Comparison of ENCODE assay signal across 20 cellular contexts in the genomic region with DNA sequence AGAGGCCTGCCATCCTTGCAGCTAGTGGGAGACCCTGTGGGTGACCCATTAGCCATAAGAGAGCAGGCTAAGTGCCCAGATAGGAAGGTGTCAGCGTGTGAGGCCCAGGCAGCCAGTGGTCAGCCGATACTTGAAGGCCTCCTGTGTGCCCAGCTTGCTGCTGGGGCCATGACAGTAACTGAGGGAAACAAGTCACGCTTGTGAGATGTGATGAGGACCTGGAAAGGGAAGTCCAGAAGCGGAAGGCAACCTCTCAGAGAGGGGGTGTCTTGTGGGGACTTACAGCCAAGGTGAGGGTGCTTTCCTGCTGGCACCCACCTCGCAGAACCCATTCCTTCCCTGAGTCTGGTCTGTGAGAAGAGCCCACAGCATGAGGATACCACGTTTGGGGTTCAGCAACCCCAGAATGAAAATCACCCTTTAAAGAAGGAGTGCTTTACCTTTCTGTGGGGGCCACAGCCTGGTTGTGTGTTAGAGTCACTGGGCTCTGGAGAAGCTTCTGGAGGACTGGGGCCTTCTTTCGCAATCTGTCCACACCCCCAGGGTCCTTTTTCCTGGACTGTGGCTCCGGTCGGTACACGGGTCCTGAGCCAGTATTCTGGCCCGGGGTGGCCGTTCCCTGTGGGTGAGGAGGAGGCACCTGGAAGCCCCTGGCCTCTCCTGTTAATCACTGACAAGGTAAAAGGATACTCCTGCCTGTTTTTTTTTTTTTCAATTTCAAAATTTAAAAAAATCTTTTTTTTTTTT. TPM values are rescaled to one million over a fixed set of nuclear protein-coding genes. Genes with fewer than 3 reads are reported as not detected.
DNase-seq lines count a peak whose midpoint lies in the region; ATAC-seq and TF ChIP-seq lines count a peak whose summit lies in the region.
"Had no signal": no experiment of that assay in that cellular context is flagged by ENCODE, and none has a peak within 500 bp of the region (broad histone marks: within the 10 kb centered on the region; RNA-seq: fewer than 3 reads in every experiment).

No MANE protein-coding gene starts in this region.

- no peak for TF ChIP-seq POLR2A in right lobe of liver (IDR thresholded peaks at IDR 0.05)

- no peaks in the 10 kb centered on the region for H3K27me3 ChIP-seq in right lobe of liver
- H3K27me3 ChIP-seq in upper lobe of right lung: no peaks in the 10 kb centered on the region
- H3K27me3 ChIP-seq: body of pancreas had no signal

- H3K36me3 ChIP-seq in right lobe of liver: no peaks in the 10 kb centered on the region
- H3K36me3 ChIP-seq in upper lobe of right lung: no peaks in the 10 kb centered on the region

- TF ChIP-seq CTCF in right lobe of liver (IDR thresholded peaks at IDR 0.05) (no peak), upper lobe of right lung (IDR thresholded peaks at IDR 0.05) (no peak)

- H3K4me3 ChIP-seq in right lobe of liver (no peak overlapping the region), upper lobe of right lung (no peak overlapping the region)
- H3K4me3 ChIP-seq: body of pancreas, coronary artery had no signal

- intact Hi-C loops in left cardiac atrium (cut with DNase I) (no loop called here), left ventricle myocardium superior (cut with micrococcal nuclease) (no loop called here), right lobe of liver (cut with DNase I) (no loop called here), upper lobe of right lung (cut with DNase I) (no loop called here)

- H3K4me1 ChIP-seq in right lobe of liver (no peaks in the 10 kb centered on the region), upper lobe of right lung (peaks cover 8% of the 10 kb centered on the region)
- H3K4me1 ChIP-seq: body of pancreas had no signal

- DNase-seq in left cardiac atrium (no peak), left ventricle myocardium superior (no peak), SKM-1 (lab: John Stamatoyannopoulos, UW; ENCODE audit: unreplicated experiment) (peak; percentile 58), right lobe of liver (peak in 1 of 3 donors; percentile 35), upper lobe of right lung (no peak), NCI-H187 (lab: John Stamatoyannopoulos, UW) (no peak)
- DNase-seq in effector CD8-positive, alpha-beta T cell (lab: John Stamatoyannopoulos, UW): no peak
- DNase-seq in activated T-cell treated with anti-CD3 and anti-CD28 coated beads, Interleukin-2, amount 50 U/mL, for 1 hour: no peak
- DNase-seq: activated CD4-positive, CD25-positive, alpha-beta regulatory T cell; body of pancreas; CD4-positive, alpha-beta memory T cell; DMS53; HFFc6; NCI-H1092 treated with DMSO at 0.1 percent for 48 hours; NCI-H2107; NCI-H524; OCI-M1; SHP77 treated with DMSO at 0.1 percent for 48 hours; stimulated activated CD4-positive, alpha-beta T cell treated with anti-CD3 and anti-CD28 coated beads, Interleukin-2, amount 100 ng/mL, for 48 hours had no signal

- H3K9me3 ChIP-seq in right lobe of liver: no peaks in the 10 kb centered on the region
- H3K9me3 ChIP-seq in upper lobe of right lung: no peaks in the 10 kb centered on the region
- H3K9me3 ChIP-seq: body of pancreas had no signal

- peak; percentile 54 to 82 for ATAC-seq in left cardiac atrium
- no peak for ATAC-seq in left ventricle myocardium superior
- peak; percentile 44 to 64 (median 46) for ATAC-seq in right lobe of liver
- peak; percentile 44 for ATAC-seq in upper lobe of right lung
- ATAC-seq: body of pancreas had no signal

- 70% methylated on average over 5 of the region's 12 CpGs for WGBS in right lobe of liver (ENCODE audit: insufficient coverage, low coverage, low lambda C conversion rate, missing lambda C conversion rate)

- H3K27ac ChIP-seq in right lobe of liver: no peak overlapping the region
- H3K27ac ChIP-seq in upper lobe of right lung: peak overlapping the region; percentile 42
- H3K27ac ChIP-seq: body of pancreas, coronary artery had no signal

RNA-seq across cellular contexts. Expression of gene PLCG2, which starts 53.9 kb away (rescaled TPM):
- total RNA-seq in left cardiac atrium: 10 to 100 TPM; 14.1 to 16.0 TPM
- 5.2 TPM for total RNA-seq in left ventricle myocardium superior
- total RNA-seq in right lobe of liver: 10 to 100 TPM; 11.1 to 23.1 (median 17.7) TPM
- total RNA-seq in upper lobe of right lung: 47.6 TPM
